ENCODE assay signal across 16 cellular contexts in genomic region chr16:68373528-68374250, GRCh38.
DNase-seq lines count a peak whose midpoint lies in the region; TF ChIP-seq lines count a peak whose summit lies in the region.
"Had no signal": no experiment of that assay in that cellular context is flagged by ENCODE, and none has a peak within 500 bp of the region (broad histone marks: within the 10 kb centered on the region; RNA-seq: fewer than 3 reads in every experiment).

No MANE protein-coding gene starts in this region.

- TF ChIP-seq CTCF in neural progenitor cell (IDR thresholded peaks at IDR 0.05) (no peak), brain microvascular endothelial cell (IDR thresholded peaks at IDR 0.05; ENCODE audit: low read depth, low read length, missing control alignments) (no peak), hepatocyte (IDR thresholded peaks at IDR 0.05; ENCODE audit: poor library complexity) (no peak)

- H3K9me3 ChIP-seq in neural progenitor cell (ENCODE audit: low read depth) (no peaks in the 10 kb centered on the region), hepatocyte (ENCODE audit: low read depth) (no peaks in the 10 kb centered on the region)
- H3K9me3 ChIP-seq: SJCRH30 had no signal

- in situ Hi-C loops in brain microvascular endothelial cell (cut with HindIII; ENCODE audit: low pct_ligation_motif_present, low sequenced_read_pairs), result no loop called here

- H3K4me3 Mint-ChIP-seq in neural progenitor cell, result no peak overlapping the region
- H3K4me3 Mint-ChIP-seq: CD14-positive monocyte had no signal

- H3K36me3 ChIP-seq in neural progenitor cell, result no peaks in the 10 kb centered on the region
- no peaks in the 10 kb centered on the region for H3K36me3 ChIP-seq in brain microvascular endothelial cell (replicated peaks)
- no peaks in the 10 kb centered on the region for H3K36me3 ChIP-seq in hepatocyte (replicated peaks; ENCODE audit: insufficient read depth, low read depth)
- H3K36me3 ChIP-seq: SJCRH30 had no signal

- H3K4me3 ChIP-seq in neural progenitor cell (no peak overlapping the region), brain microvascular endothelial cell (ENCODE audit: low read depth, low read length) (no peak overlapping the region), hepatocyte (no peak overlapping the region)
- H3K4me3 ChIP-seq: K562, SJCRH30 had no signal

- H3K9me3 Mint-ChIP-seq in neural progenitor cell, result no peaks in the 10 kb centered on the region

- H3K27me3 ChIP-seq in neural progenitor cell, result no peaks in the 10 kb centered on the region
- peaks cover 2% of the 10 kb centered on the region for H3K27me3 ChIP-seq in brain microvascular endothelial cell (replicated peaks)
- H3K27me3 ChIP-seq in hepatocyte, result no peaks in the 10 kb centered on the region
- H3K27me3 ChIP-seq: SJCRH30 had no signal

- H3K4me2 ChIP-seq in neural progenitor cell, result no peak overlapping the region
- no peak overlapping the region for H3K4me2 ChIP-seq in hepatocyte

- H3K27ac ChIP-seq in neural progenitor cell (no peak overlapping the region), brain microvascular endothelial cell (no peak overlapping the region), hepatocyte (no peak overlapping the region)
- H3K27ac ChIP-seq: HL-60, SJCRH30 had no signal

- peaks cover 55% of the 10 kb centered on the region for H3K4me1 Mint-ChIP-seq in neural progenitor cell

- H3F3A ChIP-seq in neural progenitor cell (ENCODE audit: low read depth), result peaks cover 16% of the 10 kb centered on the region

- H3K36me3 Mint-ChIP-seq in neural progenitor cell, result no peaks in the 10 kb centered on the region
- H3K36me3 Mint-ChIP-seq: CD14-positive monocyte had no signal

- H4K20me1 ChIP-seq in neural progenitor cell (ENCODE audit: low read depth), result no peaks in the 10 kb centered on the region
- H4K20me1 ChIP-seq in hepatocyte (ENCODE audit: insufficient read depth, poor library complexity, severe bottlenecking), result no peaks in the 10 kb centered on the region

- DNase-seq in NCI-H1092 treated with DMSO at 0.1 percent for 48 hours (lab: John Stamatoyannopoulos, UW) (peak; percentile 7), NCI-H1092 (lab: John Stamatoyannopoulos, UW) (no peak), COLO668 (lab: John Stamatoyannopoulos, UW; ENCODE audit: unreplicated experiment) (peak; percentile 15), cerebellum (ENCODE audit: low spot score) (peak; percentile 42), neural progenitor cell (ENCODE audit: low spot score) (no peak), brain microvascular endothelial cell (no peak), hepatocyte (ENCODE audit: low spot score) (no peak)
- DNase-seq in stimulated activated CD4-positive, alpha-beta T cell treated with anti-CD3 and anti-CD28 coated beads, Interleukin-2, amount 100 ng/mL, for 48 hours, result no peak
- DNase-seq: 8988T, GF-D8, GOT3, NCI-H187 treated with DMSO at 0.1 percent for 48 hours, SJCRH30 had no signal

- H3K9me2 ChIP-seq in hepatocyte (replicated peaks; ENCODE audit: insufficient read depth), result no peaks in the 10 kb centered on the region

- no peak overlapping the region for H3K9ac ChIP-seq in neural progenitor cell

- H3K4me1 ChIP-seq in neural progenitor cell (peaks cover 25% of the 10 kb centered on the region), hepatocyte (ENCODE audit: insufficient read depth) (no peaks in the 10 kb centered on the region)
- H3K4me1 ChIP-seq: SJCRH30 had no signal

- 80% methylated on average over 18 of the region's 18 CpGs for WGBS in hepatocyte (ENCODE audit: low lambda C conversion rate, missing lambda C conversion rate)

- H3K27me3 Mint-ChIP-seq in neural progenitor cell (ENCODE audit: insufficient read depth, low read depth), result peaks cover 4% of the 10 kb centered on the region

- H3K27ac Mint-ChIP-seq in neural progenitor cell, result peak overlapping the region; percentile 81

- H3K79me2 ChIP-seq in neural progenitor cell (ENCODE audit: low read depth) (no peaks in the 10 kb centered on the region), hepatocyte (no peaks in the 10 kb centered on the region)

- H2AFZ ChIP-seq in neural progenitor cell (replicated peaks) (no peak overlapping the region), hepatocyte (no peak overlapping the region)

Comparison
In these comparisons a context has a peak if more than half of its experiments do, and no peak if none do; other contexts are left out.
1. DNase-seq: peak in NCI-H1092 treated with DMSO at 0.1 percent for 48 hours (single experiment), COLO668 (single experiment) and cerebellum (single experiment); none in NCI-H1092 (single experiment), neural progenitor cell (single experiment), brain microvascular endothelial cell (single experiment), stimulated activated CD4-positive, alpha-beta T cell treated with anti-CD3 and anti-CD28 coated beads, Interleukin-2, amount 100 ng/mL, for 48 hours (0 of 2) and hepatocyte (single experiment).